8 cellular contexts compared by ENCODE assay signal in the genomic region with DNA sequence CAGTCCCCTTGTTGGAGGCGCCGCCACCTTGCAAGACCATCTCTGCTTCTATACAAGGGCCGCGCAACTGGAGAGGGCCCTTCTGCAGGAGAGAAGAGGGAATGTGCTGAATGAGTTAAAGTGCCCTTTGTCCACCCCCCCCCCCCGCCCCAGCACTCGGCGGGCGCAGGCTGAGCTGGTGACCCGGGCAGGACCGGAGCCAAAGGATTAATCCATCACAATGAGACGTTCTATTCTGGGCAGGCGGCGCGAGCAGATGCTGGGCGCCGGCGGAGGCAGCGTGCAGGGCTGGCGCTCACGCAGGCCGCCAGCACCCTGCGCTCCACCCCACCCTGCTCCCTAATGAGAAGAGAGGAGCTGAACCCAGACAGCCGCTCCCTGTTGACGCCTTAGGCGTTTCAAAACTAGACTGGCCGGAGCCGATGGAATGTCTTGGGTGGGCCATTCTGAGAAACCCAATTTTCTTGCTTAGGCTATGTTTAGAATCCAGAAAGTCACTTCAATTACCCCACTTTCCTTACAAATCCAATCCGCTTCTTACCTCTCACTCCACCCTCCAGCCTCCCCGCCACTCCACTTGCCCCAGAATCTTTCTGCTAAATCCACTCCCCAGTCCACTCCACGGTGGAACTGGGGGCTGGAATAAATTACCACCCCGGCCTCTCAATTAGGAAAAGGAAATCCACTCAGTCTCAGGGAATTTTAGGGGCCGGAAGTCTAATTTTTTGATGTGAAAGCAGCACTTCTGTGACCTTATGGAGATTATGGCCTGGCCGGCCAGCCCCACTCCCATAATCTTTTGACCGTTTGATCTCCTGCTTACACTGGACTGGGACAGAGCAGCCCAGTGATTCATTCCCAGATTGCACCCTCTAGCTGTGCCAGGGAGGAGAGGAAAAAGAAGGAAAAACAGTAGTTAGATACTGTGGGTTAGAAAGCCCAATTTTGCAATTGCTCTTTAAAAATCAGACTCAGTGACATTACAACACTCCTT. TPM values are rescaled to one million over a fixed set of nuclear protein-coding genes. Genes with fewer than 3 reads are reported as not detected.
DNase-seq lines count a peak whose midpoint lies in the region; ATAC-seq and TF ChIP-seq lines count a peak whose summit lies in the region.

No MANE protein-coding gene starts in this region.

- DNase-seq in AG08396 (ENCODE audit: low spot score): peak; percentile 50
- DNase-seq in NCI-H1105 treated with DMSO at 0.1 percent for 48 hours (lab: John Stamatoyannopoulos, UW): peak; percentile 65
- peak; percentile 65 for DNase-seq in iPS-NIHi7 (ENCODE audit: extremely low spot score)
- DNase-seq in stimulated activated naive B cell treated with anti-CD40 and anti-IgM and Interleukin-4, amounts not matched to agents 10 μg/mL and 1 μg/mL and 100 μg/mL, for 72 hours: no peak
- DNase-seq in activated naive CD8-positive, alpha-beta T cell treated with anti-CD3 and anti-CD28 coated beads, Interleukin-2, amount 50 U/mL, for 24 hours: no peak
- DNase-seq in activated naive CD4-positive, alpha-beta T cell treated with Interleukin-2 at 50 U/mL for 16 hours: no peak
- no peak for DNase-seq in stimulated activated naive CD4-positive, alpha-beta T cell treated with Interleukin-2 at 50 U/mL for 16 hours (lab: John Stamatoyannopoulos, UW)

- no peaks in the 10 kb centered on the region for H3K36me3 Mint-ChIP-seq in brain
- H3K36me3 Mint-ChIP-seq in stimulated activated naive B cell treated with anti-CD40 and anti-IgM and Interleukin-4, amounts not matched to agents 10 μg/mL and 1 μg/mL and 100 μg/mL, for 72 hours: no peaks in the 10 kb centered on the region
- no peaks in the 10 kb centered on the region for H3K36me3 Mint-ChIP-seq in activated naive CD8-positive, alpha-beta T cell treated with anti-CD3 and anti-CD28 coated beads, Interleukin-2, amount 50 U/mL, for 24 hours (ENCODE audit: low read depth)

- H3K27ac Mint-ChIP-seq in brain: peak overlapping the region; percentile 7 to 93 (median 85)
- no peak overlapping the region for H3K27ac Mint-ChIP-seq in stimulated activated naive B cell treated with anti-CD40 and anti-IgM and Interleukin-4, amounts not matched to agents 10 μg/mL and 1 μg/mL and 100 μg/mL, for 72 hours
- no peak overlapping the region for H3K27ac Mint-ChIP-seq in activated naive CD8-positive, alpha-beta T cell treated with anti-CD3 and anti-CD28 coated beads, Interleukin-2, amount 50 U/mL, for 24 hours

- TF ChIP-seq CTCF in brain (conservative IDR thresholded peaks at IDR 0.05): no peak

- peaks cover 81% of the 10 kb centered on the region for H3K4me1 Mint-ChIP-seq in brain
- H3K4me1 Mint-ChIP-seq in stimulated activated naive B cell treated with anti-CD40 and anti-IgM and Interleukin-4, amounts not matched to agents 10 μg/mL and 1 μg/mL and 100 μg/mL, for 72 hours: no peaks in the 10 kb centered on the region
- H3K4me1 Mint-ChIP-seq in activated naive CD8-positive, alpha-beta T cell treated with anti-CD3 and anti-CD28 coated beads, Interleukin-2, amount 50 U/mL, for 24 hours: peaks cover 2% of the 10 kb centered on the region

- H3K27me3 Mint-ChIP-seq in brain: peaks cover 17% of the 10 kb centered on the region
- peaks cover 33 to 53% of the 10 kb centered on the region in 2 donors for H3K27me3 Mint-ChIP-seq in stimulated activated naive B cell treated with anti-CD40 and anti-IgM and Interleukin-4, amounts not matched to agents 10 μg/mL and 1 μg/mL and 100 μg/mL, for 72 hours
- peaks cover 42% of the 10 kb centered on the region for H3K27me3 Mint-ChIP-seq in activated naive CD8-positive, alpha-beta T cell treated with anti-CD3 and anti-CD28 coated beads, Interleukin-2, amount 50 U/mL, for 24 hours

- peak overlapping the region; percentile 60 to 77 (median 75) for H3K4me3 Mint-ChIP-seq in brain
- no peak overlapping the region for H3K4me3 Mint-ChIP-seq in stimulated activated naive B cell treated with anti-CD40 and anti-IgM and Interleukin-4, amounts not matched to agents 10 μg/mL and 1 μg/mL and 100 μg/mL, for 72 hours
- H3K4me3 Mint-ChIP-seq in activated naive CD8-positive, alpha-beta T cell treated with anti-CD3 and anti-CD28 coated beads, Interleukin-2, amount 50 U/mL, for 24 hours: no peak overlapping the region

- ATAC-seq in stimulated activated naive B cell treated with anti-CD40 and anti-IgM and Interleukin-4, amounts not matched to agents 10 μg/mL and 1 μg/mL and 100 μg/mL, for 72 hours (replicated peaks): peak; percentile 44 to 53
- no peak for ATAC-seq in activated naive CD8-positive, alpha-beta T cell treated with anti-CD3 and anti-CD28 coated beads, Interleukin-2, amount 50 U/mL, for 24 hours

- no peaks in the 10 kb centered on the region for H3K9me3 Mint-ChIP-seq in brain
- peaks cover 0 to 2% of the 10 kb centered on the region in 2 donors for H3K9me3 Mint-ChIP-seq in stimulated activated naive B cell treated with anti-CD40 and anti-IgM and Interleukin-4, amounts not matched to agents 10 μg/mL and 1 μg/mL and 100 μg/mL, for 72 hours
- no peaks in the 10 kb centered on the region for H3K9me3 Mint-ChIP-seq in activated naive CD8-positive, alpha-beta T cell treated with anti-CD3 and anti-CD28 coated beads, Interleukin-2, amount 50 U/mL, for 24 hours

RNA-seq across cellular contexts. Expression of gene GJD2, which starts 32.7 kb away (rescaled TPM):
- 0.20 TPM for polyA plus RNA-seq in brain (ENCODE audit: insufficient read depth, low read depth, low replicate concordance)

Comparison
In these comparisons a context has a peak if more than half of its experiments do, and no peak if none do; other contexts are left out.
1. DNase-seq: peak in AG08396 (single experiment), NCI-H1105 treated with DMSO at 0.1 percent for 48 hours (single experiment) and iPS-NIHi7 (single experiment); none in stimulated activated naive B cell treated with anti-CD40 and anti-IgM and Interleukin-4, amounts not matched to agents 10 μg/mL and 1 μg/mL and 100 μg/mL, for 72 hours (single experiment), activated naive CD8-positive, alpha-beta T cell treated with anti-CD3 and anti-CD28 coated beads, Interleukin-2, amount 50 U/mL, for 24 hours (single experiment), activated naive CD4-positive, alpha-beta T cell treated with Interleukin-2 at 50 U/mL for 16 hours (single experiment) and stimulated activated naive CD4-positive, alpha-beta T cell treated with Interleukin-2 at 50 U/mL for 16 hours (single experiment).
2. H3K27ac Mint-ChIP-seq: peak in brain (5 of 5); none in stimulated activated naive B cell treated with anti-CD40 and anti-IgM and Interleukin-4, amounts not matched to agents 10 μg/mL and 1 μg/mL and 100 μg/mL, for 72 hours (single experiment) and activated naive CD8-positive, alpha-beta T cell treated with anti-CD3 and anti-CD28 coated beads, Interleukin-2, amount 50 U/mL, for 24 hours (single experiment).
3. H3K4me3 Mint-ChIP-seq: peak in brain (5 of 5); none in stimulated activated naive B cell treated with anti-CD40 and anti-IgM and Interleukin-4, amounts not matched to agents 10 μg/mL and 1 μg/mL and 100 μg/mL, for 72 hours (0 of 2) and activated naive CD8-positive, alpha-beta T cell treated with anti-CD3 and anti-CD28 coated beads, Interleukin-2, amount 50 U/mL, for 24 hours (single experiment).